ENCODE assay signal across 10 cellular contexts in genomic region chr2:30979822-30980245, GRCh38.
A peak's percentile ranks its signal among the peaks of the same experiment; 100 is the strongest.
DNase-seq lines count a peak whose midpoint lies in the region; ATAC-seq and TF ChIP-seq lines count a peak whose summit lies in the region.
"Had no signal": no experiment of that assay in that cellular context is flagged by ENCODE, and none has a peak within 500 bp of the region (broad histone marks: within the 10 kb centered on the region; RNA-seq: fewer than 3 reads in every experiment).

No MANE protein-coding gene starts in this region.

- H3K4me3 ChIP-seq in AG10803 (ENCODE audit: low read length) (no peak overlapping the region), lung (no peak overlapping the region)

- TF ChIP-seq CTCF in AG10803 (conservative IDR thresholded peaks at IDR 0.05; ENCODE audit: low read length), result peak; percentile 55
- TF ChIP-seq CTCF in chondrocyte (IDR thresholded peaks at IDR 0.05), result peak; percentile 41
- TF ChIP-seq CTCF in lung (IDR thresholded peaks at IDR 0.05; ENCODE audit: control extremely low read depth, extremely low read depth), result no peak

- H3K27me3 ChIP-seq in lung (ENCODE audit: control insufficient read depth, insufficient read depth), result no peaks in the 10 kb centered on the region

- peak; percentile 36 for ATAC-seq in lung (ENCODE audit: insufficient read depth, low FRiP score)
- ATAC-seq in GM21423 (IDR thresholded peaks at IDR 0.05; ENCODE audit: unreplicated experiment), result no peak

- no peaks in the 10 kb centered on the region for H3K4me1 ChIP-seq in lung (ENCODE audit: control insufficient read depth in 2 of 2, insufficient read depth in 2 of 2, low read length in 2 of 2)

- no peaks in the 10 kb centered on the region for H3K9me3 Mint-ChIP-seq in chondrocyte (ENCODE audit: low read depth)
- H3K9me3 Mint-ChIP-seq: nephron progenitor cell had no signal

- H3K4me3 Mint-ChIP-seq in chondrocyte (ENCODE audit: unreplicated experiment), result no peak overlapping the region
- H3K4me3 Mint-ChIP-seq: nephron progenitor cell had no signal

- WGBS in lung, 2 donors, result 81 to 91% methylated on average over 6 of the region's 6 CpGs

- H3K9me3 ChIP-seq in lung (ENCODE audit: control insufficient read depth in 2 of 2, insufficient read depth in 1 of 2, low read length in 1 of 2), result no peaks in the 10 kb centered on the region

- H3K27ac ChIP-seq in lung (ENCODE audit: low read depth in 1 of 2, low read length in 1 of 2), result no peak overlapping the region

- H3K36me3 Mint-ChIP-seq in chondrocyte (ENCODE audit: low read depth), result no peaks in the 10 kb centered on the region

- DNase-seq in AG10803 (ENCODE audit: low read depth) (peak; percentile 85), HT1080 (ENCODE audit: low read depth) (peak; percentile 91), chondrocyte (ENCODE audit: low spot score) (no peak), lung (ENCODE audit: low spot score) (no peak), NCI-H187 (lab: John Stamatoyannopoulos, UW) (no peak), ureter (ENCODE audit: low spot score) (no peak)
- no peak for DNase-seq in activated naive CD4-positive, alpha-beta T cell (lab: John Stamatoyannopoulos, UW)
- DNase-seq: nephron progenitor cell, SHP77 treated with DMSO at 0.1 percent for 48 hours had no signal

- H3K36me3 ChIP-seq in lung (ENCODE audit: control insufficient read depth in 2 of 2, insufficient read depth in 2 of 2, low read length in 2 of 2), result no peaks in the 10 kb centered on the region

- H3K27me3 Mint-ChIP-seq in chondrocyte (ENCODE audit: low read depth), result peaks cover 27% of the 10 kb centered on the region

- peak overlapping the region; percentile 9 for H3K27ac Mint-ChIP-seq in chondrocyte (ENCODE audit: unreplicated experiment)
- H3K27ac Mint-ChIP-seq: nephron progenitor cell had no signal

- peaks cover 3% of the 10 kb centered on the region for H3K4me1 Mint-ChIP-seq in chondrocyte (ENCODE audit: low read depth)

Comparison
In these comparisons a context has a peak if more than half of its experiments do, and no peak if none do; other contexts are left out.
1. DNase-seq: peak in AG10803 (single experiment) and HT1080 (single experiment); none in chondrocyte (single experiment), lung (single experiment), NCI-H187 (0 of 2), ureter (single experiment) and activated naive CD4-positive, alpha-beta T cell (0 of 4).